ENCODE assay signal across 27 cellular contexts in the genomic region with DNA sequence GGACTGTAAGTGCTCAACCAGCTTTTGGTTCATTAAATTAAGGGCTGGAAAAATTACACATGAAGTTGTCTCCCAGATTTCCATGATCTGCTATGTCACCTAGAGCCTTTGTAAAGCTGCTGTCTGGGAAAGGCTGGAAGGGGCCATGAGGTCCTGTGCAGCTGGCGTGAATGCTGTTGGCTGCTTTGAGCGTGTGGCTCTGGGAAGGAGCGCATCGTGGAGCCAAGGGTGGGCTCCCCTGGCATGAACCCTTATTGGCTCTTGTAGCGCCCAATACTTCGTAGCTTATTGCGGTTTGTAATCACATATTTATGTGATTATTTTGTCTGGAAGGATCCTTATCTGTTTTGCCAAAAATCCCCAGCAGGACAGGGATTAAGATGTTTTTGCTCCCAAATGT.
"Had no signal": no experiment of that assay in that cellular context is flagged by ENCODE, and none has a peak within 500 bp of the region (broad histone marks: within the 10 kb centered on the region; RNA-seq: fewer than 3 reads in every experiment).

No MANE protein-coding gene starts in this region.

- H3K9me3 ChIP-seq: gastroesophageal sphincter had no signal

- H3K36me3 ChIP-seq: brain microvascular endothelial cell, gastroesophageal sphincter had no signal

- ATAC-seq: activated CD8-positive, alpha-beta T cell treated with anti-CD3 and anti-CD28 coated beads for 36 hours; activated T-cell treated with anti-CD3 and anti-CD28 coated beads, Interleukin-2, amount 50 U/mL, for 4 hours; activated T-helper 17 cell treated with anti-CD3 and anti-CD28 coated beads, Interleukin-2, amount 50 U/mL, for 72 hours; esophagus mucosa; gastroesophageal sphincter; WTC11 had no signal

- H3K4me1 ChIP-seq: gastroesophageal sphincter had no signal

- H3K36me3 Mint-ChIP-seq: activated naive CD8-positive, alpha-beta T cell; WTC11 had no signal

- H3K4me1 Mint-ChIP-seq: activated T-helper 17 cell treated with anti-CD3 and anti-CD28 coated beads, Interleukin-2, amount 50 U/mL, for 72 hours; central memory CD8-positive, alpha-beta T cell; WTC11 had no signal

- H3K9me3 Mint-ChIP-seq: activated CD8-positive, alpha-beta T cell treated with anti-CD3 and anti-CD28 coated beads for 36 hours; activated T-cell treated with anti-CD3 and anti-CD28 coated beads, Interleukin-2, amount 50 U/mL, for 4 hours; activated T-helper 17 cell treated with anti-CD3 and anti-CD28 coated beads, Interleukin-2, amount 50 U/mL, for 72 hours; central memory CD8-positive, alpha-beta T cell; dendritic cell treated with granulocyte-macrophage colony-stimulating factor and Interleukin-4, amounts not matched to agents 40 ng/mL and 50 ng/mL, for 4 days; endodermal cell; WTC11 had no signal

- H3K27me3 ChIP-seq: brain microvascular endothelial cell, gastroesophageal sphincter had no signal

- H3K4me3 Mint-ChIP-seq: activated CD8-positive, alpha-beta T cell treated with anti-CD3 and anti-CD28 coated beads for 36 hours; activated naive CD8-positive, alpha-beta T cell; activated T-cell treated with anti-CD3 and anti-CD28 coated beads, Interleukin-2, amount 50 U/mL, for 4 hours; activated T-helper 17 cell treated with anti-CD3 and anti-CD28 coated beads, Interleukin-2, amount 50 U/mL, for 72 hours; central memory CD8-positive, alpha-beta T cell; dendritic cell treated with granulocyte-macrophage colony-stimulating factor and Interleukin-4, amounts not matched to agents 40 ng/mL and 50 ng/mL, for 4 days; endodermal cell; WTC11 had no signal

- H3K27ac Mint-ChIP-seq: activated CD8-positive, alpha-beta T cell treated with anti-CD3 and anti-CD28 coated beads for 36 hours; activated naive CD8-positive, alpha-beta T cell; activated T-helper 17 cell treated with anti-CD3 and anti-CD28 coated beads, Interleukin-2, amount 50 U/mL, for 72 hours; dendritic cell treated with granulocyte-macrophage colony-stimulating factor and Interleukin-4, amounts not matched to agents 40 ng/mL and 50 ng/mL, for 4 days; endodermal cell; WTC11 had no signal

- H3K27ac ChIP-seq: brain microvascular endothelial cell, coronary artery, dorsolateral prefrontal cortex, gastroesophageal sphincter, VCaP had no signal

- DNase-seq: activated CD4-positive, alpha-beta T cell treated with anti-CD3 and anti-CD28 coated beads for 48 hours; activated CD4-positive, alpha-beta T cell treated with anti-CD3 and anti-CD28 coated beads, Interleukin-2, amount 50 U/mL, for 1 hour; activated CD4-positive, alpha-beta T cell treated with anti-CD3 and anti-CD28 coated beads, Interleukin-2, amount 50 U/mL, for 48 hours; activated CD8-positive, alpha-beta memory T cell treated with anti-CD3 and anti-CD28 coated beads for 24 hours; activated CD8-positive, alpha-beta T cell treated with anti-CD3 and anti-CD28 coated beads for 36 hours; activated effector memory CD4-positive, alpha-beta T cell treated with Interleukin-2 at 50 U/mL for 16 hours; activated gamma-delta T cell treated with Interleukin-2 at 50 U/mL for 16 hours; activated naive CD4-positive, alpha-beta T cell treated with anti-CD3 and anti-CD28 coated beads, Interleukin-2, amount 50 U/mL, for 16 hours; activated naive CD4-positive, alpha-beta T cell treated with Interleukin-2 at 50 U/mL for 16 hours; activated T-cell treated with anti-CD3 and anti-CD28 coated beads, Interleukin-2, amount 50 U/mL, for 4 hours; amniotic stem cell; anterior cingulate cortex; brain microvascular endothelial cell; dorsolateral prefrontal cortex; effector memory CD4-positive, alpha-beta T cell; endodermal cell; foreskin melanocyte; T-helper 2 cell had no signal

- H3K4me3 ChIP-seq: coronary artery, dorsolateral prefrontal cortex, gastroesophageal sphincter had no signal

- H3K27me3 Mint-ChIP-seq: dendritic cell treated with granulocyte-macrophage colony-stimulating factor and Interleukin-4, amounts not matched to agents 40 ng/mL and 50 ng/mL, for 4 days had no signal
